ENCODE assay signal across 1 cellular context in the genomic region with DNA sequence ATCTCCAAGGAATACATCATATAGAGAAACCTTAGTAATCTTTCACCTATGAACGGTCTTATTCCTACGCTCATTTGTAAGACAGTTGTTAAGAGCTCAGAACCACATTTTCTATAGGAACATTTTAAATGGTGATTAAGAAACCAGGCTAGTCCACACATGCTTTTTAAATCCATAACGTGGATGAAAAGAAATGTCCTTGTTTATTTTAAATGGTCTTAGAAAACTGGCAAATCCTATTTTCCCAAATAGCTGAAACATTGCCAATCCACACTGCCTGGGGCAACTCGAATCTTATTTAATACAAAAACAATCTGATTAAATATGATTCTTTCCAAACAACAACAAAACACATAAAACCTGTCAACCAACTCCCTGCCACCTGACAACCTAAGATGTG.
TF ChIP-seq lines count a peak whose summit lies in the region.

No MANE protein-coding gene starts in this region.

TF ChIP-seq in GM12878, 131 proteins besides CTCF, POLR2A, EP300 and RAD21:
- no peak for TF ChIP-seq CBFB (IDR thresholded peaks at IDR 0.05; ENCODE audit: low read depth)
- TF ChIP-seq HDAC6 (IDR thresholded peaks at IDR 0.05; ENCODE audit: unreplicated experiment) = no peak
- no peak for TF ChIP-seq NBN (IDR thresholded peaks at IDR 0.05)
- TF ChIP-seq, protein P1, sequence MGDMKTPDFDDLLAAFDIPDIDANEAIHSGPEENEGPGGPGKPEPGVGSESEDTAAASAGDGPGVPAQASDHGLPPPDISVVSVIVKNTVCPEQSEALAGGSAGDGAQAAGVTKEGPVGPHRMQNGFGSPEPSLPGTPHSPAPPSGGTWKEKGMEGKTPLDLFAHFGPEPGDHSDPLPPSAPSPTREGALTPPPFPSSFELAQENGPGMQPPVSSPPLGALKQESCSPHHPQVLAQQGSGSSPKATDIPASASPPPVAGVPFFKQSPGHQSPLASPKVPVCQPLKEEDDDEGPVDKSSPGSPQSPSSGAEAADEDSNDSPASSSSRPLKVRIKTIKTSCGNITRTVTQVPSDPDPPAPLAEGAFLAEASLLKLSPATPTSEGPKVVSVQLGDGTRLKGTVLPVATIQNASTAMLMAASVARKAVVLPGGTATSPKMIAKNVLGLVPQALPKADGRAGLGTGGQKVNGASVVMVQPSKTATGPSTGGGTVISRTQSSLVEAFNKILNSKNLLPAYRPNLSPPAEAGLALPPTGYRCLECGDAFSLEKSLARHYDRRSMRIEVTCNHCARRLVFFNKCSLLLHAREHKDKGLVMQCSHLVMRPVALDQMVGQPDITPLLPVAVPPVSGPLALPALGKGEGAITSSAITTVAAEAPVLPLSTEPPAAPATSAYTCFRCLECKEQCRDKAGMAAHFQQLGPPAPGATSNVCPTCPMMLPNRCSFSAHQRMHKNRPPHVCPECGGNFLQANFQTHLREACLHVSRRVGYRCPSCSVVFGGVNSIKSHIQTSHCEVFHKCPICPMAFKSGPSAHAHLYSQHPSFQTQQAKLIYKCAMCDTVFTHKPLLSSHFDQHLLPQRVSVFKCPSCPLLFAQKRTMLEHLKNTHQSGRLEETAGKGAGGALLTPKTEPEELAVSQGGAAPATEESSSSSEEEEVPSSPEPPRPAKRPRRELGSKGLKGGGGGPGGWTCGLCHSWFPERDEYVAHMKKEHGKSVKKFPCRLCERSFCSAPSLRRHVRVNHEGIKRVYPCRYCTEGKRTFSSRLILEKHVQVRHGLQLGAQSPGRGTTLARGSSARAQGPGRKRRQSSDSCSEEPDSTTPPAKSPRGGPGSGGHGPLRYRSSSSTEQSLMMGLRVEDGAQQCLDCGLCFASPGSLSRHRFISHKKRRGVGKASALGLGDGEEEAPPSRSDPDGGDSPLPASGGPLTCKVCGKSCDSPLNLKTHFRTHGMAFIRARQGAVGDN (IDR thresholded peaks at IDR 0.05) = no peak
- TF ChIP-seq, protein P2, sequence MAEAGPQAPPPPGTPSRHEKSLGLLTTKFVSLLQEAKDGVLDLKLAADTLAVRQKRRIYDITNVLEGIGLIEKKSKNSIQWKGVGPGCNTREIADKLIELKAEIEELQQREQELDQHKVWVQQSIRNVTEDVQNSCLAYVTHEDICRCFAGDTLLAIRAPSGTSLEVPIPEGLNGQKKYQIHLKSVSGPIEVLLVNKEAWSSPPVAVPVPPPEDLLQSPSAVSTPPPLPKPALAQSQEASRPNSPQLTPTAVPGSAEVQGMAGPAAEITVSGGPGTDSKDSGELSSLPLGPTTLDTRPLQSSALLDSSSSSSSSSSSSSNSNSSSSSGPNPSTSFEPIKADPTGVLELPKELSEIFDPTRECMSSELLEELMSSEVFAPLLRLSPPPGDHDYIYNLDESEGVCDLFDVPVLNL (IDR thresholded peaks at IDR 0.05; ENCODE audit: low read depth, low read length) = no peak
- TF ChIP-seq SREBF2 (IDR thresholded peaks at IDR 0.05; ENCODE audit: low read length) = no peak
- TF ChIP-seq YY1 (IDR thresholded peaks at IDR 0.05; ENCODE audit: low read depth, low read length) = no peak
- TF ChIP-seq, protein P3, sequence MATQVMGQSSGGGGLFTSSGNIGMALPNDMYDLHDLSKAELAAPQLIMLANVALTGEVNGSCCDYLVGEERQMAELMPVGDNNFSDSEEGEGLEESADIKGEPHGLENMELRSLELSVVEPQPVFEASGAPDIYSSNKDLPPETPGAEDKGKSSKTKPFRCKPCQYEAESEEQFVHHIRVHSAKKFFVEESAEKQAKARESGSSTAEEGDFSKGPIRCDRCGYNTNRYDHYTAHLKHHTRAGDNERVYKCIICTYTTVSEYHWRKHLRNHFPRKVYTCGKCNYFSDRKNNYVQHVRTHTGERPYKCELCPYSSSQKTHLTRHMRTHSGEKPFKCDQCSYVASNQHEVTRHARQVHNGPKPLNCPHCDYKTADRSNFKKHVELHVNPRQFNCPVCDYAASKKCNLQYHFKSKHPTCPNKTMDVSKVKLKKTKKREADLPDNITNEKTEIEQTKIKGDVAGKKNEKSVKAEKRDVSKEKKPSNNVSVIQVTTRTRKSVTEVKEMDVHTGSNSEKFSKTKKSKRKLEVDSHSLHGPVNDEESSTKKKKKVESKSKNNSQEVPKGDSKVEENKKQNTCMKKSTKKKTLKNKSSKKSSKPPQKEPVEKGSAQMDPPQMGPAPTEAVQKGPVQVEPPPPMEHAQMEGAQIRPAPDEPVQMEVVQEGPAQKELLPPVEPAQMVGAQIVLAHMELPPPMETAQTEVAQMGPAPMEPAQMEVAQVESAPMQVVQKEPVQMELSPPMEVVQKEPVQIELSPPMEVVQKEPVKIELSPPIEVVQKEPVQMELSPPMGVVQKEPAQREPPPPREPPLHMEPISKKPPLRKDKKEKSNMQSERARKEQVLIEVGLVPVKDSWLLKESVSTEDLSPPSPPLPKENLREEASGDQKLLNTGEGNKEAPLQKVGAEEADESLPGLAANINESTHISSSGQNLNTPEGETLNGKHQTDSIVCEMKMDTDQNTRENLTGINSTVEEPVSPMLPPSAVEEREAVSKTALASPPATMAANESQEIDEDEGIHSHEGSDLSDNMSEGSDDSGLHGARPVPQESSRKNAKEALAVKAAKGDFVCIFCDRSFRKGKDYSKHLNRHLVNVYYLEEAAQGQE (IDR thresholded peaks at IDR 0.05; ENCODE audit: low read depth, low read length) = no peak
